ENCODE assay signal across 1 cellular context in the genomic region with DNA sequence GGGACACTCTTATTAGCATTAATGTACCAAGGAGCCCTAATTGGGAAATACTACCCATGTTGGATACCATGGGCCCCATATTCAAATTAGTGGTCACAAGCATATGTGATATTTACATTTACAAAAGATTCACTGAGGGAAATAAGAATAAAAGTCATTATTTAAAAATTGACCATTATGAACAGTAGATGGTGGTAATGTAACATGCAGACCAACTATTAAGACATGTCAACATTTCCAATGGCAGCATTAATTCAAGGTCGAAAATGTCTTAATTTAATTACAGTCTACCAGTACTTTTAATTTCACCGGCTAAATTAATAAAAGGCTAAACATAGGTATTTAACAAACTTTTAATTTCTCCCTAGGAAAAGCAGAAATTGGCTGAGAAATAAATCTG.
TF ChIP-seq lines count a peak whose summit lies in the region.

No MANE protein-coding gene starts in this region.

TF ChIP-seq in endothelial cell of umbilical vein, 7 proteins besides CTCF, POLR2A, EP300 and RAD21:
- TF ChIP-seq FOS (IDR thresholded peaks at IDR 0.05; ENCODE audit: borderline replicate concordance, insufficient read depth, low read length) (no peak), MYC (IDR thresholded peaks at IDR 0.05; ENCODE audit: low read depth, low read length) (no peak), EZH2 (IDR thresholded peaks at IDR 0.05; ENCODE audit: borderline replicate concordance, low read depth, low read length, severe bottlenecking) (no peak), GATA2 (IDR thresholded peaks at IDR 0.05; ENCODE audit: insufficient read depth, insufficient read length, low read depth, low read length) (no peak), JUN (IDR thresholded peaks at IDR 0.05; ENCODE audit: borderline replicate concordance, insufficient read depth, insufficient read length, low read depth) (no peak), POLR2AphosphoS5 (IDR thresholded peaks at IDR 0.05; ENCODE audit: insufficient read depth, low read depth, low read length) (no peak)
- TF ChIP-seq, protein P1, sequence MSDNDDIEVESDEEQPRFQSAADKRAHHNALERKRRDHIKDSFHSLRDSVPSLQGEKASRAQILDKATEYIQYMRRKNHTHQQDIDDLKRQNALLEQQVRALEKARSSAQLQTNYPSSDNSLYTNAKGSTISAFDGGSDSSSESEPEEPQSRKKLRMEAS (IDR thresholded peaks at IDR 0.05; ENCODE audit: insufficient read depth, insufficient read length) = no peak
